In genomic region chr13:37736040-37736439, GRCh38 we compare ENCODE assay signal across 1 cellular context.
TF ChIP-seq lines count a peak whose summit lies in the region.

No MANE protein-coding gene starts in this region.

TF ChIP-seq in SK-N-SH treated with all-trans-retinoic acid at 6 μM for 48 hours, 23 proteins besides CTCF, POLR2A, EP300 and RAD21 (continued from another document):
- TF ChIP-seq ZNF8 (CRISPR knock-in tag; IDR thresholded peaks at IDR 0.05) (no peak), ISL1 (CRISPR knock-in tag; IDR thresholded peaks at IDR 0.05) (no peak), ZNF70 (CRISPR knock-in tag; IDR thresholded peaks at IDR 0.05) (no peak), ZNF565 (CRISPR knock-in tag; conservative IDR thresholded peaks at IDR 0.05; ENCODE audit: low read depth) (no peak), RARB (CRISPR knock-in tag; IDR thresholded peaks at IDR 0.05) (no peak), ARNTL (CRISPR knock-in tag; IDR thresholded peaks at IDR 0.05; ENCODE audit: borderline replicate concordance, low read depth) (no peak), OSR1 (CRISPR knock-in tag; IDR thresholded peaks at IDR 0.05) (no peak)
